In genomic region chr18:22933206-22933957, GRCh38 we compare ENCODE assay signal across 8 cellular contexts. TPM values are rescaled to one million over a fixed set of nuclear protein-coding genes. Genes with fewer than 3 reads are reported as not detected.
DNase-seq lines count a peak whose midpoint lies in the region; ATAC-seq, FAIRE-seq and TF ChIP-seq lines count a peak whose summit lies in the region.

Gene RBBP8, plus strand, starts transcription at chr18:22933328. Its CDS starts 3,524 bp downstream, at chr18:22936852.

- ATAC-seq in GM21619 (IDR thresholded peaks at IDR 0.05; ENCODE audit: unreplicated experiment): peak; percentile 77
- ATAC-seq in activated T-cell treated with anti-CD3 and anti-CD28 coated beads, Interleukin-2, amount 50 U/mL, for 72 hours (replicated peaks in 1 of 2): peak; percentile 86

- no peak for TF ChIP-seq EP300 in esophagus muscularis mucosa (IDR thresholded peaks at IDR 0.05)

- H3K4me1 ChIP-seq in esophagus muscularis mucosa: peaks cover 0 to 15% (median 14%) of the 10 kb centered on the region in 4 donors

- DNase-seq in DMS53 (lab: John Stamatoyannopoulos, UW): peak; percentile 89
- peak; percentile 66 for DNase-seq in Jurkat, Clone E6-1 (ENCODE audit: low read depth, low spot score)
- DNase-seq in RCC 7860 (ENCODE audit: low spot score): peak; percentile 50
- DNase-seq in activated T-cell treated with anti-CD3 and anti-CD28 coated beads, Interleukin-2, amount 50 U/mL, for 72 hours: peak; percentile 85 to 90
- peak; percentile 93 for DNase-seq in esophagus muscularis mucosa (ENCODE audit: extremely low spot score)
- DNase-seq in myocyte (ENCODE audit: low read depth): peak; percentile 83
- DNase-seq in stimulated activated CD8-positive, alpha-beta memory T cell treated with anti-CD3 and anti-CD28 coated beads, Interleukin-7, amount 100 ng/mL, for 48 hours (ENCODE audit: extremely low read depth in 1 of 2, low read depth in 1 of 2): peak; percentile 72 to 73

- no peaks in the 10 kb centered on the region for H3K9me3 ChIP-seq in esophagus muscularis mucosa

- WGBS in esophagus muscularis mucosa: 0% methylated on average over 25 of the region's 81 CpGs

- peak within 1 kb of the TSS; percentile 89 for H3K27ac Mint-ChIP-seq in activated T-cell treated with anti-CD3 and anti-CD28 coated beads, Interleukin-2, amount 50 U/mL, for 72 hours

- no peak for FAIRE-seq in RCC 7860 (lab: Jason Lieb, UNC)

- H3K9me3 Mint-ChIP-seq in activated T-cell treated with anti-CD3 and anti-CD28 coated beads, Interleukin-2, amount 50 U/mL, for 72 hours: no peaks in the 10 kb centered on the region

- peak within 1 kb of the TSS; percentile 95 to 96 for H3K4me3 Mint-ChIP-seq in activated T-cell treated with anti-CD3 and anti-CD28 coated beads, Interleukin-2, amount 50 U/mL, for 72 hours

- H3K36me3 Mint-ChIP-seq in activated T-cell treated with anti-CD3 and anti-CD28 coated beads, Interleukin-2, amount 50 U/mL, for 72 hours (ENCODE audit: insufficient read depth in 2 of 2): peaks cover 0 to 12% of the 10 kb centered on the region in 2 donors

- H3K4me1 Mint-ChIP-seq in activated T-cell treated with anti-CD3 and anti-CD28 coated beads, Interleukin-2, amount 50 U/mL, for 72 hours (ENCODE audit: low read depth): peaks cover 29% of the 10 kb centered on the region

- no peaks in the 10 kb centered on the region for H3K27me3 ChIP-seq in esophagus muscularis mucosa

- peak; percentile 40 for TF ChIP-seq POLR2A in esophagus muscularis mucosa (IDR thresholded peaks at IDR 0.05; ENCODE audit: low read depth)

- peak within 1 kb of the TSS; percentile 96 to 99 (median 98) for H3K27ac ChIP-seq in esophagus muscularis mucosa (replicated peaks in 1 of 4)

- H3K36me3 ChIP-seq in esophagus muscularis mucosa: peaks cover 0 to 12% (median 7%) of the 10 kb centered on the region in 4 donors

- TF ChIP-seq CTCF in esophagus muscularis mucosa (IDR thresholded peaks at IDR 0.05): no peak

- intact Hi-C loops in esophagus muscularis mucosa (cut with DNase I): loop anchor here (5.0 to 10.0 kb wide), 3 partner anchors 49 to 481 kb away; no protein-coding TSS in a partner anchor

- no peaks in the 10 kb centered on the region for H3K27me3 Mint-ChIP-seq in activated T-cell treated with anti-CD3 and anti-CD28 coated beads, Interleukin-2, amount 50 U/mL, for 72 hours (ENCODE audit: low read depth)

- H3K4me3 ChIP-seq in Jurkat, Clone E6-1 (ENCODE audit: low read length): peak within 1 kb of the TSS; percentile 95
- H3K4me3 ChIP-seq in esophagus muscularis mucosa: peak within 1 kb of the TSS; percentile 73 to 89 (median 84)

RNA-seq across cellular contexts. Expression of gene RBBP8, which starts in this region (rescaled TPM):
- polyA plus RNA-seq in Jurkat, Clone E6-1 (2012; ENCODE audit: insufficient read depth, insufficient read length): 77.8 TPM
- 10 to 100 TPM; 57.2 to 64.2 TPM for total RNA-seq in activated T-cell treated with anti-CD3 and anti-CD28 coated beads, Interleukin-2, amount 50 U/mL, for 72 hours
- total RNA-seq in esophagus muscularis mucosa (10 to 100 TPM; 12.4 to 23.9 (median 15.4) TPM), myocyte (16.5 and 19.9 TPM in 2 replicates)
- polyA plus RNA-seq in myocyte (2012): 4.9 TPM

Comparison
In these comparisons a context has a peak if more than half of its experiments do, and no peak if none do; other contexts are left out.
1. Peak in every context shown above with its lines: DNase-seq, ATAC-seq, H3K4me3 ChIP-seq and H3K27ac ChIP-seq.